Comparison of ENCODE assay signal across 8 cellular contexts in genomic region chr7:21944616-21945373, GRCh38. TPM values are rescaled to one million over a fixed set of nuclear protein-coding genes. Genes with fewer than 3 reads are reported as not detected.
DNase-seq lines count a peak whose midpoint lies in the region; ATAC-seq, FAIRE-seq and TF ChIP-seq lines count a peak whose summit lies in the region.

No MANE protein-coding gene starts in this region.

- H3K9me1 ChIP-seq in K562 (ENCODE audit: control insufficient read depth, insufficient read depth, low read length), result no peaks in the 10 kb centered on the region

- H3K4me2 ChIP-seq in K562 (ENCODE audit: insufficient read depth, low read length), result peak overlapping the region; percentile 54

- H3K9me3 ChIP-seq in CD4-positive, alpha-beta memory T cell (ENCODE audit: control insufficient read depth in 1 of 2, low read length in 2 of 2), result no peaks in the 10 kb centered on the region
- H3K9me3 ChIP-seq in HUES6 (ENCODE audit: control insufficient read depth, insufficient read depth, low read depth, low read length) (no peaks in the 10 kb centered on the region), K562 (replicated peaks; ENCODE audit: control insufficient read depth, insufficient read depth, low read depth, low read length) (no peaks in the 10 kb centered on the region), spleen (no peaks in the 10 kb centered on the region)

- in situ Hi-C loops in K562 (cut with MboI), result no loop called here

- POLR2A ChIA-PET in CD4-positive, alpha-beta memory T cell (lab: Charles Lee; ENCODE audit: partially characterized antibody), result interaction anchor here (0.6 to 1.0 kb wide), 3 partner anchors 23 to 517 kb away, joined by 3 to 4 read pairs (median 4); partner anchors contain the start of gene SP4
- POLR2A ChIA-PET in RWPE1 (lab: Yijun Ruan, JAX; ENCODE audit: low non-redundant PET) (interaction anchor here (0.6 to 0.7 kb wide), 2 partner anchors 32 to 359 kb away, joined by 3 read pairs; no protein-coding TSS in a partner anchor), K562 (lab: Yijun Ruan, JAX) (interaction anchor here (0.5 to 0.6 kb wide), 2 partner anchors 57 to 375 kb away, joined by 3 read pairs; no protein-coding TSS in a partner anchor)

- H3K79me2 ChIP-seq in K562 (ENCODE audit: control insufficient read depth, insufficient read depth, low read length), result no peaks in the 10 kb centered on the region

- intact Hi-C loops in CD4-positive, alpha-beta memory T cell (cut with micrococcal nuclease), result loop anchor here (5.0 kb wide), 1 partner anchor 92 kb away; no protein-coding TSS in a partner anchor
- intact Hi-C loops in K562 (cut with micrococcal nuclease) (no loop called here), spleen (cut with DNase I; ENCODE audit: low total_unique reads) (no loop called here)

- peaks cover 15% of the 10 kb centered on the region for H3K4me1 ChIP-seq in CD4-positive, alpha-beta memory T cell (ENCODE audit: insufficient read depth, low read length)
- peaks cover 61% of the 10 kb centered on the region for H3K4me1 ChIP-seq in HUES6 (ENCODE audit: control insufficient read depth, insufficient read depth, low read length)
- H3K4me1 ChIP-seq in K562 (replicated peaks in 1 of 2; ENCODE audit: control insufficient read depth in 2 of 2, insufficient read depth in 2 of 2, low read length in 2 of 2), result peaks cover 6 to 16% of the 10 kb centered on the region in 2 experiments; a peak in 4 of 5 replicates
- H3K4me1 ChIP-seq in spleen, result peaks cover 0 to 93% (median 66%) of the 10 kb centered on the region in 6 donors

- H4K20me1 ChIP-seq in K562 (replicated peaks; ENCODE audit: control insufficient read depth, insufficient read depth, low read length), result 0 out of 2 replicates have a peak, but pooled peaks cover 3% of the 10 kb centered on the region

- no peak for FAIRE-seq in K562 (lab: Jason Lieb, UNC)

- no peak for TF ChIP-seq RAD21 in K562 (CRISPR knock-in tag; conservative IDR thresholded peaks at IDR 0.05 in 1 of 2, IDR thresholded peaks at IDR 0.05 in 1 of 2)

- H3K36me3 Mint-ChIP-seq in CD4-positive, alpha-beta memory T cell, result peaks cover 0 to 1% of the 10 kb centered on the region in 2 donors

- H3K4me3 Mint-ChIP-seq in CD4-positive, alpha-beta memory T cell, result peak overlapping the region; percentile 83 to 94 (median 88)

- TF ChIP-seq CTCF in RWPE1 (conservative IDR thresholded peaks at IDR 0.05; ENCODE audit: low read depth) (no peak), K562 (IDR thresholded peaks at IDR 0.05 in 2 of 3, conservative IDR thresholded peaks at IDR 0.05 in 1 of 3; ENCODE audit: insufficient read depth in 2 of 3, low read depth in 1 of 3, low read length in 3 of 3) (no peak), spleen (IDR thresholded peaks at IDR 0.05 in 8 of 11, conservative IDR thresholded peaks at IDR 0.05 in 3 of 11) (no peak)

- peaks cover 0 to 4% of the 10 kb centered on the region in 2 donors for H3K27me3 Mint-ChIP-seq in CD4-positive, alpha-beta memory T cell

- no TSS peak for BruUV-seq in K562 (replicated peaks; lab: Mats Ljungman, UMichigan)

- H3K4me3 ChIP-seq in CD4-positive, alpha-beta memory T cell (ENCODE audit: low read length in 2 of 2), result peak overlapping the region in 1 of 2 donors; percentile 44
- H3K4me3 ChIP-seq in HUES6 (ENCODE audit: low read depth, low read length) (peak overlapping the region; percentile 89), K562 (peak overlapping the region; percentile 37), spleen (peak overlapping the region; percentile 36 to 84 (median 68))

- H3K27ac ChIP-seq in CD4-positive, alpha-beta memory T cell (ENCODE audit: low read depth, low read length), result no peak overlapping the region
- H3K27ac ChIP-seq in HUES6 (ENCODE audit: low read depth, low read length), result peak overlapping the region; percentile 99
- peak overlapping the region; percentile 97 for H3K27ac ChIP-seq in RWPE1
- no peak overlapping the region for H3K27ac ChIP-seq in K562 (ENCODE audit: extremely low read depth, low read depth, low read length)
- H3K27ac ChIP-seq in spleen, result peak overlapping the region; percentile 58 to 91 (median 84)

- no peaks in the 10 kb centered on the region for H3K36me3 ChIP-seq in CD4-positive, alpha-beta memory T cell (ENCODE audit: insufficient read depth, low read length)
- H3K36me3 ChIP-seq in HUES6 (ENCODE audit: control insufficient read depth, insufficient read depth, low read length), result peaks cover 4% of the 10 kb centered on the region; the same call in 1 of the 2 replicates
- H3K36me3 ChIP-seq in K562 (ENCODE audit: control insufficient read depth, insufficient read depth, low read length), result no peaks in the 10 kb centered on the region
- no peaks in the 10 kb centered on the region for H3K36me3 ChIP-seq in spleen

- ATAC-seq in K562 (no peak), GM18505 (IDR thresholded peaks at IDR 0.05; ENCODE audit: unreplicated experiment) (no peak), GM18511 (IDR thresholded peaks at IDR 0.05; ENCODE audit: unreplicated experiment) (no peak)

- DNase-seq in CD4-positive, alpha-beta memory T cell, result peak in 3 of 5 donors; percentile 8 to 39 (median 9)
- DNase-seq in RWPE1 (ENCODE audit: low spot score) (peak; percentile 76), K562 (ENCODE audit: extremely low read depth in 1 of 4, low spot score in 3 of 4) (peak in 1 of 4 experiments; percentile 3), iPS-NIHi7 (ENCODE audit: extremely low spot score) (peak; percentile 73), spleen (peak; percentile 88)

- no peak for TF ChIP-seq POLR2A in K562 (conservative IDR thresholded peaks at IDR 0.05)
- no peak for TF ChIP-seq POLR2A in spleen (IDR thresholded peaks at IDR 0.05)
- TF ChIP-seq POLR2A in GM18505 (IDR thresholded peaks at IDR 0.05; ENCODE audit: borderline replicate concordance, extremely low read depth, insufficient read depth, insufficient read length), result no peak

- H2AFZ ChIP-seq in K562 (ENCODE audit: low read depth, low read length), result 0 out of 2 replicates have a peak overlapping the region, but pooled peaks have one; percentile 56

- no peak for TF ChIP-seq EP300 in K562 (IDR thresholded peaks at IDR 0.05; ENCODE audit: low read length)

- H3K9ac ChIP-seq in HUES6 (ENCODE audit: low read length) (peak overlapping the region; percentile 100), K562 (ENCODE audit: insufficient read depth in 1 of 2, low read depth in 2 of 2, low read length in 2 of 2) (peak overlapping the region in 1 of 2 experiments; percentile 45; a peak in 3 of 4 replicates)

- H3K9me3 Mint-ChIP-seq in CD4-positive, alpha-beta memory T cell, result no peaks in the 10 kb centered on the region

- H3K4me1 Mint-ChIP-seq in CD4-positive, alpha-beta memory T cell, result peaks cover 4 to 37% (median 19%) of the 10 kb centered on the region in 4 donors

- peak overlapping the region in 5 of 7 donors; percentile 8 to 88 (median 83) for H3K27ac Mint-ChIP-seq in CD4-positive, alpha-beta memory T cell

- no peaks in the 10 kb centered on the region for H3K27me3 ChIP-seq in CD4-positive, alpha-beta memory T cell (ENCODE audit: insufficient read depth, low read length)
- H3K27me3 ChIP-seq in HUES6 (ENCODE audit: control insufficient read depth, insufficient read depth, low read length) (no peaks in the 10 kb centered on the region; the same call in 1 of the 2 replicates), K562 (ENCODE audit: control insufficient read depth in 2 of 2, insufficient read depth in 2 of 2, low read length in 2 of 2) (peaks cover 6 to 24% of the 10 kb centered on the region in 2 experiments), spleen (replicated peaks in 1 of 7) (peaks cover 0 to 30% (median 9%) of the 10 kb centered on the region in 7 donors)

- CTCF ChIA-PET in CD4-positive, alpha-beta memory T cell (lab: Charles Lee; ENCODE audit: partially characterized antibody), result interaction anchor here (0.7 to 1.6 kb wide), 4 partner anchors 9 to 836 kb away, joined by 3 to 4 read pairs (median 4); no protein-coding TSS in a partner anchor
- CTCF ChIA-PET in RWPE1 (lab: Yijun Ruan, JAX), result interaction anchor here (0.6 to 1.0 kb wide), 6 partner anchors 41 to 814 kb away, joined by 3 to 8 read pairs (median 4); no protein-coding TSS in a partner anchor
- CTCF ChIA-PET in K562 (lab: Yijun Ruan, JAX; ENCODE audit: low intra/inter-chr PET ratio), result no interaction called here

- WGBS in K562 (ENCODE audit: insufficient coverage, low coverage, missing lambda C conversion rate), result 8% methylated on average over 27 of the region's 33 CpGs
- 0 to 2% (median 1%) methylated on average over 33 of the region's 33 CpGs for WGBS in spleen, 5 donors

TF ChIP-seq in K562, 482 proteins besides CTCF, POLR2A, EP300 and RAD21 (continues in another document):
- TF ChIP-seq ARID1B (IDR thresholded peaks at IDR 0.05), result no peak

RNA-seq across cellular contexts. Expression of gene CDCA7L, which starts 0.9 kb away (rescaled TPM):
- total RNA-seq in CD4-positive, alpha-beta memory T cell, result 10 to 100 TPM; 17.2 to 19.6 TPM
- 10 to 100 TPM; 10.4 to 15.6 TPM for polyA plus RNA-seq in CD4-positive, alpha-beta memory T cell
- 10.8 and 10.9 TPM in 2 replicates for total RNA-seq in K562 (2011; cell fraction: chromatin; rRNA removed; ENCODE audit: low replicate concordance)
- total RNA-seq in K562 (2011; cell fraction: nucleolus; rRNA removed), result 8.0 and 8.4 TPM in 2 replicates
- 7.2 and 13.0 TPM in 2 replicates for total RNA-seq in K562 (2011; cell fraction: nucleoplasm; rRNA removed)
- 2.6 and 3.0 TPM in 2 replicates for total RNA-seq in K562 (2014; rRNA removed)
- 4.3 and 4.9 TPM in 2 replicates for total RNA-seq in K562 (2014; rRNA removed; fragmentation: Illumina TruSeq; extraction: Trizol)
- total RNA-seq in K562 (2015; rRNA removed; fragmentation: Illumina TruSeq; extraction: Trizol), result 3.5 and 4.5 TPM in 2 replicates
- total RNA-seq in K562 (2021), result 3.1 and 3.8 TPM in 2 replicates
- 17.6 and 32.4 TPM in 2 replicates for polyA plus RNA-seq in K562 (2011; rRNA removed)
- polyA plus RNA-seq in K562 (2011; cell fraction: cytosol; rRNA removed), result 13.1 and 15.3 TPM in 2 replicates
- 20.1 and 29.2 TPM in 2 replicates for polyA plus RNA-seq in K562 (2011; cell fraction: nucleus; rRNA removed)
- 1.00 and 1.7 TPM in 2 replicates for polyA plus RNA-seq in K562 (2012)
- 3.7 and 5.2 TPM in 2 replicates for polyA plus RNA-seq in K562 (2014; fragmentation: Illumina TruSeq; extraction: Trizol)
- polyA plus RNA-seq in K562 (2014; fragmentation: Nextera tagmentation; extraction: Ambion mirVana), result 1 to 10 TPM; 1.9 to 2.1 TPM
- 2.3 and 4.3 TPM in 2 replicates for polyA plus RNA-seq in K562 (2014; rRNA removed)
- polyA minus RNA-seq in K562 (2011; rRNA and poly(A)+ RNA removed), result 24.0 and 39.4 TPM in 2 replicates
- polyA minus RNA-seq in K562 (2011; cell fraction: cytosol; rRNA and poly(A)+ RNA removed), result 14.4 and 16.5 TPM in 2 replicates
- polyA minus RNA-seq in K562 (2011; cell fraction: nucleus; rRNA and poly(A)+ RNA removed), result 11.7 and 16.0 TPM in 2 replicates
- total RNA-seq in spleen, result 10 to 100 TPM; 26.6 to 34.9 (median 31.1) TPM
- polyA plus RNA-seq in spleen, result 10 to 100 TPM; 15.4 to 38.6 (median 19.5) TPM

Comparison
In these comparisons a context has a peak if more than half of its experiments do, and no peak if none do; other contexts are left out.
1. H3K27ac ChIP-seq: peak in HUES6 (single experiment), RWPE1 (single experiment) and spleen (8 of 8); none in CD4-positive, alpha-beta memory T cell (single experiment) and K562 (single experiment).